Comparison of ENCODE assay signal across 8 cellular contexts in the genomic region with DNA sequence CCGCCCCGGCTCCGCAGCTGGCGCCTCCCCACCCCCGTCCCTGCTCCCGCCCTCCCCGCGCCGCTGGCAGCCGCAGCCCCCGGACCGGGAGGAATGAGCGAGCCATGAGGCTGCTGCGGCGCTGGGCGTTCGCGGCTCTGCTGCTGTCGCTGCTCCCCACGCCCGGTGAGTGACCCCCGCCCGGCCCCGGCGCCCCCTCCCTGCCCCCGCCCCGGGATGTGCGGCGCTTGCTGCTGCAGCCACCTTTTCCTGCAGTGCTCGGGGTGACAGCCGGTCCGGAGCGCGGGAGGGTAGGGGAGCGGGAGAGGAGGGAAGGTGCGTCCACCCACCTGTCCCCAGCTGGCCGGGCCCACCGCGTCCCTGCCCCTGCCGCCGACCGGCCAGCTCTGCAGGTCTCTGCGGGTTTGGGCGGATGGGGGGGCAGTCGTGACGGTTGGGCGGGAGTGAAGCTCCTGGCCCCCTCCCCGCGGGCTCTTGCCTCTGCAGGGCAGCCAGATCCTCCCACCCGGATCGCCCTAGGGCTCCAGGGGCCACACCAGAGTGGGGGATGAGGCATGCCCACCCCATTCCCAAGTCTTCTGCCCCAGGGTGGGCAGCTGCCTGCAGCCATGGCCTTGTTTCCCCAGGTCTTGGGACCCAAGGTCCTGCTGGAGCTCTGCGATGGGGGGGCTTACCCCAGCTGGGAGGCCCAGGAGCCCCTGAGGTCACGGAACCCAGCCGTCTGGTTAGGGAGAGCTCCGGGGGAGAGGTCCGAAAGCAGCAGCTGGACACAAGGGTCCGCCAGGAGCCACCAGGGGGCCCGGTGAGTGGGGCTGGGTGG. TPM values are rescaled to one million over a fixed set of nuclear protein-coding genes. Genes with fewer than 3 reads are reported as not detected.
A peak's percentile ranks its signal among the peaks of the same experiment; 100 is the strongest.
DNase-seq lines count a peak whose midpoint lies in the region; ATAC-seq and TF ChIP-seq lines count a peak whose summit lies in the region.

No MANE protein-coding gene starts in this region.

- H2AFZ ChIP-seq in hepatocyte = peak overlapping the region; percentile 63

- H3K4me1 ChIP-seq in hepatocyte (ENCODE audit: insufficient read depth) = peaks cover 4% of the 10 kb centered on the region
- peaks cover 16% of the 10 kb centered on the region for H3K4me1 ChIP-seq in suprapubic skin

- H3K27ac Mint-ChIP-seq in activated CD8-positive, alpha-beta T cell treated with anti-CD3 and anti-CD28 coated beads for 36 hours = no peak overlapping the region

- intact Hi-C loops in activated CD8-positive, alpha-beta T cell treated with anti-CD3 and anti-CD28 coated beads for 36 hours (cut with micrococcal nuclease) = no loop called here

- peak; percentile 28 for ATAC-seq in activated CD8-positive, alpha-beta T cell treated with anti-CD3 and anti-CD28 coated beads for 36 hours
- no peak for ATAC-seq in GM21381 (IDR thresholded peaks at IDR 0.05; ENCODE audit: unreplicated experiment)
- ATAC-seq in HG02870 (IDR thresholded peaks at IDR 0.05; ENCODE audit: unreplicated experiment) = no peak

- H4K20me1 ChIP-seq in hepatocyte (ENCODE audit: insufficient read depth, poor library complexity, severe bottlenecking) = no peaks in the 10 kb centered on the region

- H3K4me1 Mint-ChIP-seq in activated CD8-positive, alpha-beta T cell treated with anti-CD3 and anti-CD28 coated beads for 36 hours (ENCODE audit: low read depth) = peaks cover 2% of the 10 kb centered on the region

- no peak for TF ChIP-seq POLR2A in suprapubic skin (IDR thresholded peaks at IDR 0.05)

- no peaks in the 10 kb centered on the region for H3K9me2 ChIP-seq in hepatocyte (replicated peaks; ENCODE audit: insufficient read depth)

- H3K9me3 ChIP-seq in hepatocyte (ENCODE audit: low read depth) (no peaks in the 10 kb centered on the region), suprapubic skin (no peaks in the 10 kb centered on the region)

- peak overlapping the region; percentile 98 for H3K4me2 ChIP-seq in hepatocyte

- TF ChIP-seq CTCF in activated CD8-positive, alpha-beta T cell treated with anti-CD3 and anti-CD28 coated beads for 36 hours (IDR thresholded peaks at IDR 0.05) = no peak
- TF ChIP-seq CTCF in hepatocyte (IDR thresholded peaks at IDR 0.05; ENCODE audit: poor library complexity) (no peak), suprapubic skin (IDR thresholded peaks at IDR 0.05) (no peak)

- no peaks in the 10 kb centered on the region for H3K9me3 Mint-ChIP-seq in activated CD8-positive, alpha-beta T cell treated with anti-CD3 and anti-CD28 coated beads for 36 hours

- 23% methylated on average over 22 of the region's 58 CpGs for WGBS in hepatocyte (ENCODE audit: low lambda C conversion rate, missing lambda C conversion rate)
- WGBS in suprapubic skin = 11% methylated on average over 14 of the region's 58 CpGs

- no peak overlapping the region for H3K4me3 Mint-ChIP-seq in activated CD8-positive, alpha-beta T cell treated with anti-CD3 and anti-CD28 coated beads for 36 hours

- TF ChIP-seq EP300 in suprapubic skin (IDR thresholded peaks at IDR 0.05) = no peak

- DNase-seq in NCI-H2227 (lab: John Stamatoyannopoulos, UW; ENCODE audit: unreplicated experiment) (peak; percentile 57), NCI-H2227 treated with DMSO at 0.1 percent for 48 hours (lab: John Stamatoyannopoulos, UW) (no peak), hepatocyte (ENCODE audit: low spot score) (no peak), suprapubic skin (ENCODE audit: low spot score in 2 of 2) (no peak), SKM-1 treated with dmso at 0.1 percent for 144 hours (lab: John Stamatoyannopoulos, UW; ENCODE audit: unreplicated experiment) (no peak)
- no peak for DNase-seq in activated CD8-positive, alpha-beta T cell treated with anti-CD3 and anti-CD28 coated beads for 36 hours

- H3K79me2 ChIP-seq in hepatocyte = no peaks in the 10 kb centered on the region

- peaks cover 31% of the 10 kb centered on the region for H3K27me3 Mint-ChIP-seq in activated CD8-positive, alpha-beta T cell treated with anti-CD3 and anti-CD28 coated beads for 36 hours

- H3K4me3 ChIP-seq in hepatocyte (peak overlapping the region; percentile 58), suprapubic skin (peak overlapping the region; percentile 60)

- CTCF ChIA-PET in activated CD8-positive, alpha-beta T cell treated with anti-CD3 and anti-CD28 coated beads for 36 hours (lab: Charles Lee) = interaction anchor here (0.7 to 1.1 kb wide), 3 partner anchors 16 to 225 kb away, joined by 3 to 4 read pairs (median 3); no protein-coding TSS in a partner anchor

- H3K27ac ChIP-seq in hepatocyte (no peak overlapping the region), suprapubic skin (no peak overlapping the region)

- peaks cover 33% of the 10 kb centered on the region for H3K27me3 ChIP-seq in hepatocyte
- peaks cover 43% of the 10 kb centered on the region for H3K27me3 ChIP-seq in suprapubic skin

- POLR2A ChIA-PET in activated CD8-positive, alpha-beta T cell treated with anti-CD3 and anti-CD28 coated beads for 36 hours (lab: Charles Lee) = interaction anchor here (1.1 kb wide), 1 partner anchor 16 kb away, joined by 4 read pairs; no protein-coding TSS in a partner anchor

- no peaks in the 10 kb centered on the region for H3K36me3 Mint-ChIP-seq in activated CD8-positive, alpha-beta T cell treated with anti-CD3 and anti-CD28 coated beads for 36 hours (ENCODE audit: low read depth)

- no peaks in the 10 kb centered on the region for H3K36me3 ChIP-seq in hepatocyte (replicated peaks; ENCODE audit: insufficient read depth, low read depth)
- H3K36me3 ChIP-seq in suprapubic skin = no peaks in the 10 kb centered on the region

RNA-seq across cellular contexts. Expression of gene ADAM11, which starts 0.5 kb away (rescaled TPM):
- total RNA-seq in activated CD8-positive, alpha-beta T cell treated with anti-CD3 and anti-CD28 coated beads for 36 hours = under 1 TPM; 0.07 to 0.27 TPM
- 0.28 and 0.90 TPM in 2 replicates for total RNA-seq in hepatocyte
- 0.50 and 1.4 TPM in 2 replicates for polyA plus RNA-seq in hepatocyte
- total RNA-seq in suprapubic skin = 1 to 10 TPM in 3 of 4 donors, under 1 TPM in 1; 0.98 to 1.5 (median 1.1) TPM

RNA-seq across cellular contexts. Expression of gene DBF4B, which starts 50.8 kb away (rescaled TPM):
- 10 to 100 TPM; 23.3 to 25.5 TPM for total RNA-seq in activated CD8-positive, alpha-beta T cell treated with anti-CD3 and anti-CD28 coated beads for 36 hours
- total RNA-seq in hepatocyte (1.8 and 4.1 TPM in 2 replicates), suprapubic skin (1 to 10 TPM; 3.5 to 8.9 (median 3.7) TPM)
- polyA plus RNA-seq in hepatocyte = 3.4 and 4.1 TPM in 2 replicates
